Comparison of ENCODE assay signal across 22 cellular contexts in genomic region chr12:41274643-41275042, GRCh38.
DNase-seq lines count a peak whose midpoint lies in the region; ATAC-seq, FAIRE-seq and TF ChIP-seq lines count a peak whose summit lies in the region.
"Had no signal": no experiment of that assay in that cellular context is flagged by ENCODE, and none has a peak within 500 bp of the region (broad histone marks: within the 10 kb centered on the region; RNA-seq: fewer than 3 reads in every experiment).

No MANE protein-coding gene starts in this region.

- FAIRE-seq in kidney (lab: Jason Lieb, UNC) = peak; percentile 80
- FAIRE-seq: A204.1, D721Med, GM12892, GM18507, HepG2 had no signal

- no peak overlapping the region for H3K4me3 ChIP-seq in SK-N-MC
- no peak overlapping the region for H3K4me3 ChIP-seq in kidney (ENCODE audit: low read length in 2 of 2)
- H3K4me3 ChIP-seq in adrenal gland = no peak overlapping the region

- H3K36me3 ChIP-seq in SK-N-MC (ENCODE audit: insufficient read depth, low read length) (no peaks in the 10 kb centered on the region), kidney (ENCODE audit: control insufficient read depth in 1 of 2, insufficient read depth in 2 of 2, low read length in 2 of 2) (no peaks in the 10 kb centered on the region), adrenal gland (replicated peaks in 1 of 2) (no peaks in the 10 kb centered on the region)

- H3K4me1 ChIP-seq in kidney (ENCODE audit: control insufficient read depth in 1 of 2, insufficient read depth in 1 of 2, low read depth in 1 of 2, low read length in 2 of 2) (peaks cover 0 to 2% of the 10 kb centered on the region in 2 donors), adrenal gland (replicated peaks in 1 of 2) (peaks cover 0 to 8% of the 10 kb centered on the region in 2 donors)
- H3K4me1 ChIP-seq: Caco-2 had no signal

- 50 to 58% (median 54%) methylated on average over 2 of the region's 2 CpGs for WGBS in adrenal gland, 4 donors

- peaks cover 20% of the 10 kb centered on the region for H3K4me1 Mint-ChIP-seq in nephron
- H3K4me1 Mint-ChIP-seq: IgD-negative memory B cell had no signal

- no peak overlapping the region for H3K4me3 Mint-ChIP-seq in nephron
- H3K4me3 Mint-ChIP-seq: CD4-positive, alpha-beta T cell; HFFc6; IgD-negative memory B cell had no signal

- no peaks in the 10 kb centered on the region for H3K36me3 Mint-ChIP-seq in nephron (ENCODE audit: low read depth)
- H3K36me3 Mint-ChIP-seq: IgD-negative memory B cell had no signal

- intact Hi-C loops in kidney (cut with DNase I) = loop anchor here (10.0 kb wide), 1 partner anchor 750 kb away; no protein-coding TSS in a partner anchor
- intact Hi-C loops in adrenal gland (cut with DNase I) = loop anchor here in 1 of 2 donors (10.0 kb wide), 1 partner anchor 750 kb away; no protein-coding TSS in a partner anchor

- no peak for TF ChIP-seq CTCF in kidney (IDR thresholded peaks at IDR 0.05; ENCODE audit: borderline replicate concordance, extremely low read depth, insufficient read depth)
- no peak for TF ChIP-seq CTCF in nephron (IDR thresholded peaks at IDR 0.05; ENCODE audit: unreplicated experiment in 3 of 3)
- no peak for TF ChIP-seq CTCF in adrenal gland (IDR thresholded peaks at IDR 0.05)

- TF ChIP-seq POLR2A in adrenal gland (IDR thresholded peaks at IDR 0.05) = no peak

- no peak for DNase-seq in SK-N-MC (ENCODE audit: low read depth, low spot score)
- DNase-seq in kidney = no peak
- no peak for DNase-seq in adrenal gland
- DNase-seq: AML-193; Caco-2; CD4-positive, alpha-beta T cell; GDM1; GOT3; H7; HFFc6 had no signal

- ATAC-seq in GM21515 (IDR thresholded peaks at IDR 0.05; ENCODE audit: unreplicated experiment) (no peak), HG03095 (IDR thresholded peaks at IDR 0.05; ENCODE audit: unreplicated experiment) (no peak), GM19467 (IDR thresholded peaks at IDR 0.05; ENCODE audit: unreplicated experiment) (no peak)
- ATAC-seq: HCT116, HepG2 had no signal

- peak overlapping the region; percentile 55 for H3K27ac ChIP-seq in SK-N-MC
- no peak overlapping the region for H3K27ac ChIP-seq in kidney (ENCODE audit: low read depth in 2 of 2, low read length in 2 of 2)
- H3K27ac ChIP-seq in adrenal gland = no peak overlapping the region
- H3K27ac ChIP-seq: C4-2B had no signal

- H3K9ac ChIP-seq in SK-N-MC (ENCODE audit: insufficient read length) = no peak overlapping the region
- no peak overlapping the region for H3K9ac ChIP-seq in kidney (ENCODE audit: low read length in 2 of 2)

- no peaks in the 10 kb centered on the region for H3K27me3 ChIP-seq in adrenal gland

- H3K9me3 ChIP-seq in SK-N-MC (ENCODE audit: low read depth, low read length) (no peaks in the 10 kb centered on the region), kidney (ENCODE audit: control insufficient read depth in 1 of 2, low read length in 2 of 2) (no peaks in the 10 kb centered on the region), adrenal gland (replicated peaks in 1 of 3) (no peaks in the 10 kb centered on the region)
- H3K9me3 ChIP-seq: Caco-2 had no signal

- H3K27me3 Mint-ChIP-seq in nephron (ENCODE audit: low read depth) = no peaks in the 10 kb centered on the region
- H3K27me3 Mint-ChIP-seq: CD4-positive, alpha-beta T cell had no signal

- H3K9me3 Mint-ChIP-seq in nephron = no peaks in the 10 kb centered on the region
- H3K9me3 Mint-ChIP-seq: CD4-positive, alpha-beta T cell; HFFc6; IgD-negative memory B cell had no signal

- peak overlapping the region; percentile 42 to 65 (median 50) for H3K27ac Mint-ChIP-seq in nephron
- H3K27ac Mint-ChIP-seq: CD4-positive, alpha-beta T cell; HFFc6; IgD-negative memory B cell had no signal
